In genomic region chr15:94286581-94286980, GRCh38 we compare ENCODE assay signal across 18 cellular contexts. TPM values are rescaled to one million over a fixed set of nuclear protein-coding genes. Genes with fewer than 3 reads are reported as not detected.
DNase-seq lines count a peak whose midpoint lies in the region; ATAC-seq, FAIRE-seq and TF ChIP-seq lines count a peak whose summit lies in the region.
"Had no signal": no experiment of that assay in that cellular context is flagged by ENCODE, and none has a peak within 500 bp of the region (broad histone marks: within the 10 kb centered on the region; RNA-seq: fewer than 3 reads in every experiment).

No MANE protein-coding gene starts in this region.

- TF ChIP-seq CTCF in NB4 (IDR thresholded peaks at IDR 0.05; ENCODE audit: low read depth, low read length) (no peak), GM12878 (IDR thresholded peaks at IDR 0.05 in 2 of 3, conservative IDR thresholded peaks at IDR 0.05 in 1 of 3; ENCODE audit: control insufficient read depth in 2 of 3, extremely low read depth in 1 of 3, insufficient read depth in 1 of 3, low read depth in 3 of 3, low read length in 3 of 3) (no peak)

- no TSS peak for BruUV-seq in GM12878 (replicated peaks; lab: Mats Ljungman, UMichigan)

- H3K4me3 ChIP-seq in NB4 (ENCODE audit: low read depth, low read length) (peak overlapping the region; percentile 45), GM12878 (no peak overlapping the region)
- H3K4me3 ChIP-seq: ascending aorta, K562, pancreas, tibial artery had no signal

- peak overlapping the region; percentile 54 for H2AFZ ChIP-seq in GM12878 (ENCODE audit: control insufficient read depth, low read depth, low read length)

- H3K4me2 ChIP-seq in GM12878 (ENCODE audit: control insufficient read depth, insufficient read depth) = peak overlapping the region; percentile 52; the same call in 1 of the 2 replicates

- TF ChIP-seq POLR2A in NB4 (IDR thresholded peaks at IDR 0.05; ENCODE audit: extremely low read depth, insufficient read length) (no peak), GM12878 (IDR thresholded peaks at IDR 0.05; ENCODE audit: low read depth, low read length) (no peak)

- no peak for DNase-seq in activated CD4-positive, alpha-beta memory T cell treated with anti-CD3 and anti-CD28 coated beads, Interleukin-2, amount 10 ng/mL, durations not matched to agents 7 days and 5 days
- no peak for DNase-seq in activated CD4-positive, alpha-beta memory T cell treated with anti-CD3 and anti-CD28 coated beads for 36 hours
- peak; percentile 72 for DNase-seq in NB4 (ENCODE audit: low read depth)
- DNase-seq in GM12878 (ENCODE audit: low read depth, low spot score) = no peak
- no peak for DNase-seq in stimulated activated naive B cell treated with anti-CD40 and anti-IgM and Interleukin-4, amounts not matched to agents 10 μg/mL and 1 μg/mL and 100 μg/mL, for 72 hours
- DNase-seq in cardiac septum (ENCODE audit: low spot score) = no peak
- no peak for DNase-seq in COLO829 (ENCODE audit: low spot score)
- DNase-seq: ACHN, midbrain, NCI-H1694, NCI-H524 treated with DMSO at 0.1 percent for 48 hours, pancreas, tibial artery had no signal

- H3K27me3 Mint-ChIP-seq in activated CD4-positive, alpha-beta memory T cell treated with anti-CD3 and anti-CD28 coated beads, Interleukin-2, amount 10 ng/mL, durations not matched to agents 7 days and 5 days = no peaks in the 10 kb centered on the region
- no peaks in the 10 kb centered on the region for H3K27me3 Mint-ChIP-seq in activated CD4-positive, alpha-beta memory T cell treated with anti-CD3 and anti-CD28 coated beads for 36 hours
- no peaks in the 10 kb centered on the region for H3K27me3 Mint-ChIP-seq in stimulated activated naive B cell treated with anti-CD40 and anti-IgM and Interleukin-4, amounts not matched to agents 10 μg/mL and 1 μg/mL and 100 μg/mL, for 72 hours

- SMC1A ChIA-PET in GM12878 (lab: Charles Lee; ENCODE audit: uncharacterized antibody, unreplicated experiment) = interaction anchor here (0.8 to 9.0 kb wide), 13 partner anchors 9 to 123 kb away, joined by 3 to 156 read pairs (median 37); partner anchors contain the start of gene MCTP2

- intact Hi-C loops in activated CD4-positive, alpha-beta memory T cell treated with anti-CD3 and anti-CD28 coated beads for 36 hours (cut with micrococcal nuclease) = loop anchor here (5.0 kb wide), 1 partner anchor 54 kb away; the partner anchor contains the start of gene MCTP2
- intact Hi-C loops in GM12878 (cut with micrococcal nuclease; ENCODE audit: unreplicated experiment) (loop anchor here (2.0 to 5.0 kb wide), 2 partner anchors 24 to 54 kb away; partner anchors contain the start of gene MCTP2), cardiac septum (cut with DNase I) (no loop called here)

- H3K27me3 ChIP-seq in GM12878 (replicated peaks in 1 of 2; ENCODE audit: control insufficient read depth in 2 of 2, insufficient read depth in 2 of 2, low read length in 1 of 2) = no peaks in the 10 kb centered on the region
- H3K27me3 ChIP-seq: ascending aorta, pancreas, tibial artery had no signal

- FAIRE-seq in GM12878 (lab: Jason Lieb, UNC) = peak; percentile 13
- FAIRE-seq: D721Med, K562, pancreas had no signal

- RAD21 ChIA-PET in GM12878 (lab: Charles Lee; ENCODE audit: unreplicated experiment) = interaction anchor here (1.6 to 7.3 kb wide), 10 partner anchors 9 to 122 kb away, joined by 3 to 120 read pairs (median 31); partner anchors contain the start of gene MCTP2

- H3K27ac Mint-ChIP-seq in activated CD4-positive, alpha-beta memory T cell treated with anti-CD3 and anti-CD28 coated beads, Interleukin-2, amount 10 ng/mL, durations not matched to agents 7 days and 5 days = peak overlapping the region; percentile 38
- no peak overlapping the region for H3K27ac Mint-ChIP-seq in activated CD4-positive, alpha-beta memory T cell treated with anti-CD3 and anti-CD28 coated beads for 36 hours
- peak overlapping the region; percentile 95 for H3K27ac Mint-ChIP-seq in stimulated activated naive B cell treated with anti-CD40 and anti-IgM and Interleukin-4, amounts not matched to agents 10 μg/mL and 1 μg/mL and 100 μg/mL, for 72 hours

- ATAC-seq in GM12878 (peak; percentile 50), GM19023 (IDR thresholded peaks at IDR 0.05; ENCODE audit: unreplicated experiment) (no peak)
- ATAC-seq in stimulated activated naive B cell treated with anti-CD40 and anti-IgM and Interleukin-4, amounts not matched to agents 10 μg/mL and 1 μg/mL and 100 μg/mL, for 72 hours (replicated peaks) = no peak
- ATAC-seq: K562, Right ventricle myocardium inferior had no signal

- POLR2A ChIA-PET in activated CD4-positive, alpha-beta memory T cell treated with anti-CD3 and anti-CD28 coated beads, Interleukin-2, amount 10 ng/mL, durations not matched to agents 7 days and 5 days (lab: Charles Lee) = interaction anchor here (1.0 to 3.5 kb wide), 4 partner anchors 10 to 56 kb away, joined by 3 to 56 read pairs (median 22); partner anchors contain the start of gene MCTP2
- POLR2A ChIA-PET in activated CD4-positive, alpha-beta memory T cell treated with anti-CD3 and anti-CD28 coated beads for 36 hours (lab: Charles Lee) = interaction anchor here (1.2 kb wide), 1 partner anchor 57 kb away, joined by 4 read pairs; no protein-coding TSS in a partner anchor
- POLR2A ChIA-PET in GM12878 (lab: Charles Lee) = interaction anchor here (1.1 to 7.9 kb wide), 9 partner anchors 9 to 54 kb away, joined by 3 to 94 read pairs (median 8); partner anchors contain the start of gene MCTP2

- in situ Hi-C loops in GM12878 (cut with MboI) = no loop called here

- H3K79me2 ChIP-seq in GM12878 (ENCODE audit: control insufficient read depth, insufficient read depth, low read length) = no peaks in the 10 kb centered on the region

- TF ChIP-seq EP300 in GM12878 (IDR thresholded peaks at IDR 0.05; ENCODE audit: borderline replicate concordance in 1 of 2, control insufficient read depth in 1 of 2, low read depth in 2 of 2, low read length in 2 of 2) = no peak

- peaks cover 15% of the 10 kb centered on the region for H3K4me1 ChIP-seq in GM12878 (ENCODE audit: control insufficient read depth, insufficient read depth, low read length)
- H3K4me1 ChIP-seq: ascending aorta, pancreas, tibial artery had no signal

- H3K36me3 ChIP-seq in GM12878 (ENCODE audit: control insufficient read depth in 2 of 2, insufficient read depth in 2 of 2, low read length in 1 of 2) = no peaks in the 10 kb centered on the region
- H3K36me3 ChIP-seq: ascending aorta, pancreas, tibial artery had no signal

- peaks cover 51% of the 10 kb centered on the region for H3K36me3 Mint-ChIP-seq in activated CD4-positive, alpha-beta memory T cell treated with anti-CD3 and anti-CD28 coated beads, Interleukin-2, amount 10 ng/mL, durations not matched to agents 7 days and 5 days (ENCODE audit: low read depth)
- peaks cover 30% of the 10 kb centered on the region for H3K36me3 Mint-ChIP-seq in activated CD4-positive, alpha-beta memory T cell treated with anti-CD3 and anti-CD28 coated beads for 36 hours
- H3K36me3 Mint-ChIP-seq in stimulated activated naive B cell treated with anti-CD40 and anti-IgM and Interleukin-4, amounts not matched to agents 10 μg/mL and 1 μg/mL and 100 μg/mL, for 72 hours = peaks cover 21 to 32% of the 10 kb centered on the region in 2 donors

- TF ChIP-seq RAD21 in GM12878 (IDR thresholded peaks at IDR 0.05; ENCODE audit: insufficient read depth, low read depth, low read length) = no peak

- H3K9me3 ChIP-seq in GM12878 (replicated peaks; ENCODE audit: control insufficient read depth, insufficient read depth, low read length) = no peaks in the 10 kb centered on the region; the same call in 2 of the 3 replicates
- H3K9me3 ChIP-seq: pancreas had no signal

- no peak overlapping the region for H3K9ac ChIP-seq in GM12878 (ENCODE audit: control insufficient read depth, insufficient read depth, low read length)

- peaks cover 48% of the 10 kb centered on the region for H3K4me1 Mint-ChIP-seq in activated CD4-positive, alpha-beta memory T cell treated with anti-CD3 and anti-CD28 coated beads, Interleukin-2, amount 10 ng/mL, durations not matched to agents 7 days and 5 days
- peaks cover 41% of the 10 kb centered on the region for H3K4me1 Mint-ChIP-seq in activated CD4-positive, alpha-beta memory T cell treated with anti-CD3 and anti-CD28 coated beads for 36 hours (ENCODE audit: low read depth)
- H3K4me1 Mint-ChIP-seq in stimulated activated naive B cell treated with anti-CD40 and anti-IgM and Interleukin-4, amounts not matched to agents 10 μg/mL and 1 μg/mL and 100 μg/mL, for 72 hours = peaks cover 40 to 74% of the 10 kb centered on the region in 2 donors

- no peaks in the 10 kb centered on the region for H4K20me1 ChIP-seq in GM12878 (ENCODE audit: control insufficient read depth, insufficient read depth)

- H3K27ac ChIP-seq in GM12878 (ENCODE audit: control insufficient read depth, insufficient read depth) = no peak overlapping the region
- H3K27ac ChIP-seq: ascending aorta, pancreas, tibial artery had no signal

- CTCF ChIA-PET in activated CD4-positive, alpha-beta memory T cell treated with anti-CD3 and anti-CD28 coated beads, Interleukin-2, amount 10 ng/mL, durations not matched to agents 7 days and 5 days (lab: Charles Lee) = interaction anchor here (0.5 to 2.9 kb wide), 8 partner anchors 10 to 57 kb away, joined by 3 to 20 read pairs (median 4); partner anchors contain the start of gene MCTP2
- CTCF ChIA-PET in activated CD4-positive, alpha-beta memory T cell treated with anti-CD3 and anti-CD28 coated beads for 36 hours (lab: Charles Lee) = interaction anchor here (0.6 to 3.4 kb wide), 3 partner anchors 19 to 122 kb away, joined by 3 to 15 read pairs (median 14); no protein-coding TSS in a partner anchor
- CTCF ChIA-PET in GM12878 (lab: Yijun Ruan, JAX) = interaction anchor here (0.8 to 3.9 kb wide), 11 partner anchors 9 to 122 kb away, joined by 3 to 62 read pairs (median 8); partner anchors contain the start of gene MCTP2

- peaks cover 21% of the 10 kb centered on the region for H3K9me3 Mint-ChIP-seq in activated CD4-positive, alpha-beta memory T cell treated with anti-CD3 and anti-CD28 coated beads, Interleukin-2, amount 10 ng/mL, durations not matched to agents 7 days and 5 days
- H3K9me3 Mint-ChIP-seq in activated CD4-positive, alpha-beta memory T cell treated with anti-CD3 and anti-CD28 coated beads for 36 hours = peaks cover 10% of the 10 kb centered on the region
- H3K9me3 Mint-ChIP-seq in stimulated activated naive B cell treated with anti-CD40 and anti-IgM and Interleukin-4, amounts not matched to agents 10 μg/mL and 1 μg/mL and 100 μg/mL, for 72 hours = peaks cover 3 to 12% of the 10 kb centered on the region in 2 donors

- no peak overlapping the region for H3K4me3 Mint-ChIP-seq in activated CD4-positive, alpha-beta memory T cell treated with anti-CD3 and anti-CD28 coated beads, Interleukin-2, amount 10 ng/mL, durations not matched to agents 7 days and 5 days
- no peak overlapping the region for H3K4me3 Mint-ChIP-seq in activated CD4-positive, alpha-beta memory T cell treated with anti-CD3 and anti-CD28 coated beads for 36 hours
- peak overlapping the region; percentile 52 to 83 for H3K4me3 Mint-ChIP-seq in stimulated activated naive B cell treated with anti-CD40 and anti-IgM and Interleukin-4, amounts not matched to agents 10 μg/mL and 1 μg/mL and 100 μg/mL, for 72 hours

- 4% methylated on average over 3 of the region's 3 CpGs for WGBS in GM12878 (ENCODE audit: insufficient coverage, insufficient replicate concordance, low lambda C conversion rate, missing lambda C conversion rate)

RNA-seq across cellular contexts. Expression of gene MCTP2, which starts 55.2 kb away (rescaled TPM):
- 10 to 100 TPM; 46.7 to 48.7 TPM for total RNA-seq in activated CD4-positive, alpha-beta memory T cell treated with anti-CD3 and anti-CD28 coated beads, Interleukin-2, amount 10 ng/mL, durations not matched to agents 7 days and 5 days
- total RNA-seq in activated CD4-positive, alpha-beta memory T cell treated with anti-CD3 and anti-CD28 coated beads for 36 hours = 10 to 100 TPM; 38.5 to 41.7 TPM
- total RNA-seq in GM12878 (2013; cell fraction: nucleolus; rRNA removed) = 85.3 and 89.1 TPM in 2 replicates
- total RNA-seq in GM12878 (2014; rRNA removed) (0.87 and 1.1 TPM in 2 replicates), GM12878 (2014; rRNA removed; fragmentation: Illumina TruSeq; extraction: Trizol) (0.92 and 1.0 TPM in 2 replicates), GM12878 (2021) (1.0 and 1.5 TPM in 2 replicates), cardiac septum (1.5 TPM)
- 0.68 TPM for polyA plus RNA-seq in GM12878 (2011; ENCODE audit: low read depth)
- polyA plus RNA-seq in GM12878 (2011; rRNA removed) (39.3 and 48.5 TPM in 2 replicates), GM12878 (2014; fragmentation: Illumina TruSeq; extraction: Trizol) (0.76 and 1.0 TPM in 2 replicates), GM12878 (2014; fragmentation: Nextera tagmentation; extraction: Ambion mirVana) (under 1 TPM; 0.24 to 0.26 TPM), GM12878 (2014; rRNA removed) (0.67 and 1.1 TPM in 2 replicates), GM12878 (2016; fragmentation: Nextera tagmentation; extraction: Ambion mirVana) (under 1 TPM; 0.33 to 0.36 TPM)
- polyA plus RNA-seq in GM12878 (2011; cell fraction: cytosol; rRNA removed) = 39.4 and 45.7 TPM in 2 replicates
- 85.2 and 124 TPM in 2 replicates for polyA plus RNA-seq in GM12878 (2011; cell fraction: nucleus; rRNA removed)
- 0.87 and 1.5 TPM in 2 replicates for polyA plus RNA-seq in GM12878 (2012)
- 107 and 119 TPM in 2 replicates for polyA minus RNA-seq in GM12878 (2011; rRNA and poly(A)+ RNA removed)
- 21.6 and 32.2 TPM in 2 replicates for polyA minus RNA-seq in GM12878 (2011; cell fraction: cytosol; rRNA and poly(A)+ RNA removed)
- polyA minus RNA-seq in GM12878 (2011; cell fraction: nucleus; rRNA and poly(A)+ RNA removed) = 87.2 and 98.2 TPM in 2 replicates
- polyA plus RNA-seq: K562 had no signal

Comparison
In these comparisons a context has a peak if more than half of its experiments do, and no peak if none do; other contexts are left out.
1. H3K4me3 Mint-ChIP-seq: peak in stimulated activated naive B cell treated with anti-CD40 and anti-IgM and Interleukin-4, amounts not matched to agents 10 μg/mL and 1 μg/mL and 100 μg/mL, for 72 hours (2 of 2); none in activated CD4-positive, alpha-beta memory T cell treated with anti-CD3 and anti-CD28 coated beads, Interleukin-2, amount 10 ng/mL, durations not matched to agents 7 days and 5 days (single experiment) and activated CD4-positive, alpha-beta memory T cell treated with anti-CD3 and anti-CD28 coated beads for 36 hours (single experiment).